In the genomic region with DNA sequence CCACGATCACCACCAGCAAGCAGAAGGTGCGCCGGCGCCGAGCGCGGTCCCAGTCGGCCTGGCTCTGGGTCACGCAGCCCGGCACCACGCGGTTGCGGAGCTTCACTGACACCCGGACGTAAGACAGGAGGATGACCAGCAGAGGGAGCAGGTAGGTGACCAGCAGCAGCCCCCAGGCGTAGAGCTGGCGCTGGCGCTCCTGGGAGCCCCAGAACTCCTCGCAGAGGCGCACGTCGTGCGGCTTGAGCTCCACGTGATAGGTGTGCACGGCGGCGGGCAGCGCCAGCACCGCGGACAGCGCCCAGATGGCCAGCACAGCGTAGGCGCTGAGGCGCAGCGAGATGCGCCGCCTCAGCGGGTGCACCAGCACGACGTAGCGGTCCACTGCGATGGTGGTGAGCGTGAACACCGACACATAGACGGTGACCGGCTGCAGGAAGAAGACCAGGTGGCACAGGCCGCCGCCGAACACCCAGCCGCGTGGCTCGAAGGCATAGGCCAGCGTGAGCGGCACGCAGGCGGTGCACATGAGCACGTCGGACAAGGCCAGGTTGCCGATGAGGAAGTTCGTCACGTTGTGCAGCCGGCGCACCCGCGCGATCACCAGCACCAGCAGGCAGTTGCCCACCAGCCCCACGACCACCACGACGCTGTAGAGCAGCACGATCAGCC, we compare ENCODE assay signal across 7 cellular contexts. TPM values are rescaled to one million over a fixed set of nuclear protein-coding genes. Genes with fewer than 3 reads are reported as not detected.
DNase-seq lines count a peak whose midpoint lies in the region; ATAC-seq and TF ChIP-seq lines count a peak whose summit lies in the region.

No MANE protein-coding gene starts in this region.

- H3K4me1 Mint-ChIP-seq in activated T-cell treated with anti-CD3 and anti-CD28 coated beads, Interleukin-2, amount 50 U/mL, for 72 hours (ENCODE audit: low read depth) = peaks cover 10% of the 10 kb centered on the region

- H3K36me3 Mint-ChIP-seq in activated T-cell treated with anti-CD3 and anti-CD28 coated beads, Interleukin-2, amount 50 U/mL, for 72 hours (ENCODE audit: insufficient read depth in 2 of 2) = peaks cover 5 to 6% of the 10 kb centered on the region in 2 donors

- TF ChIP-seq POLR2A in heart left ventricle (IDR thresholded peaks at IDR 0.05) = no peak
- no peak for TF ChIP-seq POLR2A in gastrocnemius medialis (IDR thresholded peaks at IDR 0.05)

- no peak overlapping the region for H3K9ac ChIP-seq in HUES64 (ENCODE audit: low read depth, low read length)

- in situ Hi-C loops in gastrocnemius medialis (cut with MboI; ENCODE audit: low sequenced_read_pairs in 4 of 4) = no loop called here

- TF ChIP-seq CTCF in heart left ventricle (IDR thresholded peaks at IDR 0.05) (peak in 4 of 12 donors; percentile 6 to 32 (median 12)), gastrocnemius medialis (IDR thresholded peaks at IDR 0.05 in 4 of 5, conservative IDR thresholded peaks at IDR 0.05 in 1 of 5) (peak in 4 of 5 experiments; percentile 22 to 53 (median 38))

- ATAC-seq in activated T-cell treated with anti-CD3 and anti-CD28 coated beads, Interleukin-2, amount 50 U/mL, for 72 hours (replicated peaks in 1 of 2) = peak; percentile 56 to 60
- peak in 3 of 4 donors; percentile 52 to 81 (median 77) for ATAC-seq in heart left ventricle
- peak; percentile 30 to 49 for ATAC-seq in gastrocnemius medialis
- no peak for ATAC-seq in HG03354 (IDR thresholded peaks at IDR 0.05; ENCODE audit: poor library complexity, severe bottlenecking, unreplicated experiment)
- no peak for ATAC-seq in HG03442 (IDR thresholded peaks at IDR 0.05; ENCODE audit: unreplicated experiment)

- WGBS in HUES64 = 13% methylated on average over 70 of the region's 70 CpGs
- WGBS in heart left ventricle, 4 donors = 5 to 10% (median 9%) methylated on average over 31 to 70 of the region's 70 CpGs

- intact Hi-C loops in heart left ventricle (cut with DNase I) = no loop called here
- intact Hi-C loops in gastrocnemius medialis (cut with DNase I; ENCODE audit: low total_unique reads) = no loop called here

- DNase-seq in activated T-cell treated with anti-CD3 and anti-CD28 coated beads, Interleukin-2, amount 50 U/mL, for 72 hours = peak; percentile 39 to 41
- DNase-seq in heart left ventricle = peak in 3 of 5 donors; percentile 22 to 68 (median 30)
- DNase-seq in gastrocnemius medialis = peak in 1 of 2 donors; percentile 30
- DNase-seq in NCI-H82 (lab: John Stamatoyannopoulos, UW) = no peak

- H3K4me1 ChIP-seq in HUES64 (ENCODE audit: insufficient read depth, low read length) = peaks cover 9% of the 10 kb centered on the region
- H3K4me1 ChIP-seq in heart left ventricle = no peaks in the 10 kb centered on the region
- H3K4me1 ChIP-seq in gastrocnemius medialis = no peaks in the 10 kb centered on the region

- H3K27ac Mint-ChIP-seq in activated T-cell treated with anti-CD3 and anti-CD28 coated beads, Interleukin-2, amount 50 U/mL, for 72 hours = no peak overlapping the region

- H3K9me3 Mint-ChIP-seq in activated T-cell treated with anti-CD3 and anti-CD28 coated beads, Interleukin-2, amount 50 U/mL, for 72 hours = no peaks in the 10 kb centered on the region

- H3K27ac ChIP-seq in HUES64 (ENCODE audit: low read depth, low read length) = no peak overlapping the region
- no peak overlapping the region for H3K27ac ChIP-seq in heart left ventricle
- H3K27ac ChIP-seq in gastrocnemius medialis = no peak overlapping the region

- H3K27me3 ChIP-seq in HUES64 (ENCODE audit: insufficient read depth, low read length) (peaks cover 47% of the 10 kb centered on the region), heart left ventricle (peaks cover 32 to 93% (median 54%) of the 10 kb centered on the region in 9 donors), gastrocnemius medialis (peaks cover 42 to 73% (median 54%) of the 10 kb centered on the region in 3 donors)

- peak overlapping the region in 1 of 2 donors; percentile 31 for H3K4me3 Mint-ChIP-seq in activated T-cell treated with anti-CD3 and anti-CD28 coated beads, Interleukin-2, amount 50 U/mL, for 72 hours

- peaks cover 57% of the 10 kb centered on the region for H3K27me3 Mint-ChIP-seq in activated T-cell treated with anti-CD3 and anti-CD28 coated beads, Interleukin-2, amount 50 U/mL, for 72 hours (ENCODE audit: low read depth)

- H3K4me3 ChIP-seq in HUES64 (ENCODE audit: low read length) = peak overlapping the region; percentile 60; the same call in 1 of the 2 replicates
- H3K4me3 ChIP-seq in heart left ventricle = no peak overlapping the region
- H3K4me3 ChIP-seq in gastrocnemius medialis = no peak overlapping the region

- no peaks in the 10 kb centered on the region for H3K9me3 ChIP-seq in HUES64 (ENCODE audit: insufficient read depth, low read depth, low read length)
- H3K9me3 ChIP-seq in heart left ventricle = peaks cover 0 to 3% (median 0%) of the 10 kb centered on the region in 12 donors
- no peaks in the 10 kb centered on the region for H3K9me3 ChIP-seq in gastrocnemius medialis

- H3K36me3 ChIP-seq in HUES64 (ENCODE audit: insufficient read depth, low read length) = no peaks in the 10 kb centered on the region
- no peaks in the 10 kb centered on the region for H3K36me3 ChIP-seq in heart left ventricle
- H3K36me3 ChIP-seq in gastrocnemius medialis = no peaks in the 10 kb centered on the region

RNA-seq across cellular contexts. Expression of a gene that starts 0.9 kb away (rescaled TPM):
- not detected for polyA plus RNA-seq in HUES64 (2013, experiment 1 of 2)
- not detected for polyA plus RNA-seq in HUES64 (2013, experiment 2 of 2)
- not detected for total RNA-seq in activated T-cell treated with anti-CD3 and anti-CD28 coated beads, Interleukin-2, amount 50 U/mL, for 72 hours
- total RNA-seq in heart left ventricle = not detected
- polyA plus RNA-seq in heart left ventricle = not detected
- total RNA-seq in gastrocnemius medialis = not detected

Comparison
In these comparisons a context has a peak if more than half of its experiments do, and no peak if none do; other contexts are left out.
1. ATAC-seq: peak in activated T-cell treated with anti-CD3 and anti-CD28 coated beads, Interleukin-2, amount 50 U/mL, for 72 hours (2 of 2), heart left ventricle (3 of 4) and gastrocnemius medialis (2 of 2); none in HG03354 (single experiment) and HG03442 (single experiment).